9 cellular contexts compared by ENCODE assay signal in the genomic region with DNA sequence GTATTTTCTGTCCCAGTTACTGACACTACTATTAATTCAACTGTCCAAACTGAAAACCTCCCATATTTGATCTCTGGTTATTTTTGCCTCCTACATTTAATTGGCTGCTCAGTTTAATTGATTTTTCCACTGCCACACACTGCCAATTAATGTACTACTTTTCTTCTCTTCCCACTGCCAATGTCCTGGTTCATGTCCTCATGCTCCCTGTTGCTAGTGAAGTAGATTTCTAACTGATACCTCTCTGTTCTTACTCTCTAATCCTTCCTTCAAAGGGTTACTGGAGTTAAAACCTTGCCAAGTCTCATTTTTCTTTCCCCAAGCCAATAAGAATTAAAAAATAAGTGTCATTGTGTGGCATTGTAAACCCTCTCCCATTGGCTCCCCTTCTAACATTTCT.
"Had no signal": no experiment of that assay in that cellular context is flagged by ENCODE, and none has a peak within 500 bp of the region (broad histone marks: within the 10 kb centered on the region; RNA-seq: fewer than 3 reads in every experiment).

No MANE protein-coding gene starts in this region.

- H3K9me3 ChIP-seq: HAP-1 had no signal

- H3K27ac Mint-ChIP-seq: HFFc6, IgD-negative memory B cell had no signal

- ATAC-seq: HCT116, HepG2 had no signal

- H3K36me3 ChIP-seq: HAP-1 had no signal

- H3K27me3 Mint-ChIP-seq: IgD-negative memory B cell had no signal

- H3K4me3 ChIP-seq: GM23248, HAP-1 had no signal

- H3K9me3 Mint-ChIP-seq: HFFc6 had no signal

- H3K4me3 Mint-ChIP-seq: HFFc6, IgD-negative memory B cell had no signal

- H3K27ac ChIP-seq: GM23248, HL-60 had no signal

- H3K4me1 Mint-ChIP-seq: IgD-negative memory B cell had no signal

- H3K4me1 ChIP-seq: HAP-1 had no signal

- H3K36me3 Mint-ChIP-seq: IgD-negative memory B cell had no signal

- DNase-seq: GM23248, GOT3, H7, HFFc6 had no signal
